In the genomic region with DNA sequence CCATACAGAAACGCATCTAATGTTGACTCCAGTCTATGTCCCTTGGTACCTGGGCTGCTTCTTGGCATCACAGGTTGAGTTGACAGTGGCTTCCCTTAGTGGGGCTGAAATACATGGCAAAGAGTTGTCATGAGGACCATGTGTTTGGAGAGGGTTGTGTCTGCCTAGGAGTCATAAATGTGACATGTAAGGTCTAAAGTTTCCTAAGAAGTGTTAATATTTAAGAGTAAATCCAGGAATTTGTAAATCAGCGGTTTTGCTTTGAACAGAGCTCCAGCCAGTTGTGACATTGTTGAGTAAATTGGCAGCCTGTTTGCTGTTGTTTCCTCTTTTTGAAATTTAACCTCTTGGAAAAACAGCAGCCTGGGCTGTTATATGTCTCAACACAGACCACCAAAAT, we compare ENCODE assay signal across 17 cellular contexts.
"Had no signal": no experiment of that assay in that cellular context is flagged by ENCODE, and none has a peak within 500 bp of the region (broad histone marks: within the 10 kb centered on the region; RNA-seq: fewer than 3 reads in every experiment).

No MANE protein-coding gene starts in this region.

- H3K27ac ChIP-seq: adrenal gland, coronary artery, ovary, thoracic aorta, uterus had no signal

- H3K27me3 ChIP-seq: adrenal gland, ovary, uterus had no signal

- H3K27ac Mint-ChIP-seq: natural killer cell; stimulated activated naive CD8-positive, alpha-beta T cell treated with anti-CD3 and anti-CD28 coated beads, Interleukin-15, amount 100 ng/mL, for 72 hours had no signal

- H3K9me3 ChIP-seq: adrenal gland, ovary, thoracic aorta, uterus had no signal

- ATAC-seq: activated CD4-positive, CD25-positive, alpha-beta regulatory T cell treated with anti-CD3 and anti-CD28 coated beads, Interleukin-2, amount 50 U/mL, for 24 hours; natural killer cell; stimulated activated naive CD8-positive, alpha-beta T cell treated with anti-CD3 and anti-CD28 coated beads, Interleukin-15, amount 100 ng/mL, for 72 hours had no signal

- H3K4me1 Mint-ChIP-seq: natural killer cell; stimulated activated naive CD8-positive, alpha-beta T cell treated with anti-CD3 and anti-CD28 coated beads, Interleukin-15, amount 100 ng/mL, for 72 hours had no signal

- H3K4me3 Mint-ChIP-seq: natural killer cell; stimulated activated naive CD8-positive, alpha-beta T cell treated with anti-CD3 and anti-CD28 coated beads, Interleukin-15, amount 100 ng/mL, for 72 hours had no signal

- H3K36me3 ChIP-seq: adrenal gland, ovary, thoracic aorta, uterus had no signal

- H3K27me3 Mint-ChIP-seq: stimulated activated naive CD8-positive, alpha-beta T cell treated with anti-CD3 and anti-CD28 coated beads, Interleukin-15, amount 100 ng/mL, for 72 hours had no signal

- H3K4me1 ChIP-seq: adrenal gland, uterus had no signal

- H3K9me3 Mint-ChIP-seq: stimulated activated naive CD8-positive, alpha-beta T cell treated with anti-CD3 and anti-CD28 coated beads, Interleukin-15, amount 100 ng/mL, for 72 hours had no signal

- DNase-seq: activated naive CD4-positive, alpha-beta T cell treated with anti-CD3 and anti-CD28 coated beads, Interleukin-2, amount 50 U/mL, for 16 hours; activated T-cell treated with anti-CD3 and anti-CD28 coated beads, Interleukin-2, amount 50 U/mL, for 1 hour; adrenal gland; central memory CD4-positive, alpha-beta T cell; effector CD4-positive, alpha-beta T cell; hippocampal formation; mammary epithelial cell; natural killer cell; ovary; stimulated activated CD4-positive, alpha-beta T cell treated with anti-CD3 and anti-CD28 coated beads, Interleukin-15, amount 100 ng/mL, for 24 hours; stimulated activated CD4-positive, alpha-beta T cell treated with anti-CD3 and anti-CD28 coated beads, Interleukin-4, amount 100 ng/mL, for 24 hours; stimulated activated naive CD8-positive, alpha-beta T cell treated with anti-CD3 and anti-CD28 coated beads, Interleukin-15, amount 100 ng/mL, for 72 hours; T-helper 2 cell; uterus had no signal

- H3K4me3 ChIP-seq: adrenal gland, coronary artery, ovary, thoracic aorta, uterus had no signal

- H3K36me3 Mint-ChIP-seq: natural killer cell had no signal
